In the genomic region with DNA sequence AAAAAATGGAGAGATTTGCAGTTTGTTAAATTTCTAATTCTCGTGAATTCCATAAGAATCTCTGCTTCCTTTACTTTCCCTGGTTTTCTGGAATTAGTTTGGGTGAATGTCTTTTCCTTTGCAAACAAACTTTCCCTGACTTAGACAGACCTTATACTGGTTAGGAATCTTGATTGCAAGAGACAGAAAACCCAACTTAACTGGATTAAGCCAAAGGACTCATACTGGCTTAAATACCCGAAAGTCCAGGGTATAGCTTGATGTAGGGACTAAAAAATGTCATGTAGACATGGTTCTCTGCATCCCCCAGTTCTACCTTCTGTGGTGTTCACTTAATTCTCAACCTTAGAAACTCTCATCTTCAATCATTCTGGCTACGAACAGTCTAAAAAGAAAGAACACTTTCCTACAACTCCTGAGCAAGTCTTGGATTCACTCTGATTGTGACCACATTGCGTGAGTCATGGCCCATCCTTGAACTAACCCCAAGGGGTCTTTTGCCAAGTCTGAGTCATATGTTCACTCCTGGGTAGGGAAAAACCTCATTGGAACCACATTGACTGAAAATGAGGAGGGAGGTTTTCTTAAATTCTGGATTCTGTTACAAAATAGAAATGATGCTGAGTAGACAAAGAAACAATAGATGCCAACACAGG, we compare ENCODE assay signal across 11 cellular contexts.
DNase-seq lines count a peak whose midpoint lies in the region; ATAC-seq and TF ChIP-seq lines count a peak whose summit lies in the region.
"Had no signal": no experiment of that assay in that cellular context is flagged by ENCODE, and none has a peak within 500 bp of the region (broad histone marks: within the 10 kb centered on the region; RNA-seq: fewer than 3 reads in every experiment).

No MANE protein-coding gene starts in this region.

- H2AFZ ChIP-seq in Karpas-422 (ENCODE audit: low read length): no peak overlapping the region

- no peak overlapping the region for H3K4me3 ChIP-seq in Karpas-422 (ENCODE audit: low read length)
- H3K4me3 ChIP-seq: BLaER1 had no signal

- ATAC-seq in HG03520 (IDR thresholded peaks at IDR 0.05; ENCODE audit: unreplicated experiment) (peak; percentile 32), GM19328 (IDR thresholded peaks at IDR 0.05; ENCODE audit: unreplicated experiment) (no peak)

- H3K27ac Mint-ChIP-seq in chondrocyte (ENCODE audit: unreplicated experiment): peak overlapping the region; percentile 13

- H3K9me2 ChIP-seq in Karpas-422 (replicated peaks; ENCODE audit: insufficient read depth, low read length): no peaks in the 10 kb centered on the region

- H3K27me3 Mint-ChIP-seq in chondrocyte (ENCODE audit: low read depth): no peaks in the 10 kb centered on the region

- H3K9me3 Mint-ChIP-seq in chondrocyte (ENCODE audit: low read depth): peaks cover 17% of the 10 kb centered on the region

- no peaks in the 10 kb centered on the region for H3K79me2 ChIP-seq in Karpas-422 (ENCODE audit: low read length)

- no peaks in the 10 kb centered on the region for H3K4me1 ChIP-seq in Karpas-422 (ENCODE audit: low read length)
- H3K4me1 ChIP-seq: BLaER1 had no signal

- no peak overlapping the region for H3K4me3 Mint-ChIP-seq in chondrocyte (ENCODE audit: unreplicated experiment)

- no peaks in the 10 kb centered on the region for H3K36me3 ChIP-seq in Karpas-422 (ENCODE audit: insufficient read depth, low read length)
- H3K36me3 ChIP-seq: BLaER1 had no signal

- H4K20me1 ChIP-seq in Karpas-422 (ENCODE audit: insufficient read depth, low read depth, low read length): no peaks in the 10 kb centered on the region
- H4K20me1 ChIP-seq: BLaER1 had no signal

- peaks cover 20% of the 10 kb centered on the region for H3K4me1 Mint-ChIP-seq in chondrocyte (ENCODE audit: low read depth)

- no peaks in the 10 kb centered on the region for H3K9me3 ChIP-seq in Karpas-422 (ENCODE audit: low read length)
- H3K9me3 ChIP-seq: BLaER1 had no signal

- no peak overlapping the region for H3K9ac ChIP-seq in Karpas-422 (ENCODE audit: low read length)
- H3K9ac ChIP-seq: BLaER1 had no signal

- no peak overlapping the region for H3K4me2 ChIP-seq in Karpas-422 (ENCODE audit: low read depth, low read length, poor library complexity, severe bottlenecking)
- H3K4me2 ChIP-seq: BLaER1 had no signal

- peaks cover 2% of the 10 kb centered on the region for H3K36me3 Mint-ChIP-seq in chondrocyte (ENCODE audit: low read depth)

- peak; percentile 21 for DNase-seq in activated naive CD4-positive, alpha-beta T cell treated with Interleukin-2 at 50 U/mL for 16 hours
- DNase-seq in activated naive CD4-positive, alpha-beta T cell treated with anti-CD3 and anti-CD28 coated beads, Interleukin-2, amount 50 U/mL, for 16 hours: no peak
- DNase-seq in chondrocyte (ENCODE audit: low spot score) (no peak), ureter (ENCODE audit: low spot score) (no peak), Karpas-422 (no peak)
- peak; percentile 30 to 33 for DNase-seq in stimulated activated CD8-positive, alpha-beta memory T cell treated with anti-CD3 and anti-CD28 coated beads, Interleukin-15, amount 100 ng/mL, for 48 hours (ENCODE audit: low read depth in 2 of 2)
- DNase-seq: activated effector memory CD4-positive, alpha-beta T cell treated with Interleukin-2 at 50 U/mL for 16 hours; NCI-H1092 treated with DMSO at 0.1 percent for 48 hours had no signal

- no peak for TF ChIP-seq CTCF in chondrocyte (IDR thresholded peaks at IDR 0.05)

- peaks cover 2% of the 10 kb centered on the region; the same call in 1 of the 2 replicates for H3K27me3 ChIP-seq in Karpas-422 (ENCODE audit: low read length)
- H3K27me3 ChIP-seq: BLaER1 had no signal

- H3K27ac ChIP-seq in Karpas-422 (ENCODE audit: low read length): no peak overlapping the region
- H3K27ac ChIP-seq: BLaER1 had no signal

Comparison
In these comparisons a context has a peak if more than half of its experiments do, and no peak if none do; other contexts are left out.
1. DNase-seq: peak in activated naive CD4-positive, alpha-beta T cell treated with Interleukin-2 at 50 U/mL for 16 hours (single experiment) and stimulated activated CD8-positive, alpha-beta memory T cell treated with anti-CD3 and anti-CD28 coated beads, Interleukin-15, amount 100 ng/mL, for 48 hours (2 of 2); none in activated naive CD4-positive, alpha-beta T cell treated with anti-CD3 and anti-CD28 coated beads, Interleukin-2, amount 50 U/mL, for 16 hours (single experiment), chondrocyte (single experiment), ureter (single experiment) and Karpas-422 (single experiment).